Comparison of ENCODE assay signal across 8 cellular contexts in genomic region chr14:73741386-73741875, GRCh38. TPM values are rescaled to one million over a fixed set of nuclear protein-coding genes. Genes with fewer than 3 reads are reported as not detected.
DNase-seq lines count a peak whose midpoint lies in the region; ATAC-seq and TF ChIP-seq lines count a peak whose summit lies in the region.

No MANE protein-coding gene starts in this region.

- peaks cover 37 to 81% (median 78%) of the 10 kb centered on the region in 4 donors for H3K4me1 ChIP-seq in tibial artery

- H3K4me3 Mint-ChIP-seq in activated T-helper 1 cell treated with anti-CD3 and anti-CD28 coated beads, Interleukin-12 subunit alpha, Interleukin-12 subunit beta, Interleukin-2, Interleukin-4 antibody, amounts not matched to agents 30 ng/mL and 10 ng/mL and 1 ng/mL, durations not matched to agents 14 hours and 24 hours and 36 hours, result peak overlapping the region; percentile 83

- peak; percentile 53 for DNase-seq in NOMO-1 treated with dmso at 0.1 percent for 144 hours (lab: John Stamatoyannopoulos, UW; ENCODE audit: unreplicated experiment)
- DNase-seq in activated T-helper 1 cell treated with anti-CD3 and anti-CD28 coated beads, Interleukin-12 subunit alpha, Interleukin-12 subunit beta, Interleukin-2, Interleukin-4 antibody, amounts not matched to agents 30 ng/mL and 10 ng/mL and 1 ng/mL, durations not matched to agents 14 hours and 24 hours and 36 hours (ENCODE audit: low spot score), result peak; percentile 61
- DNase-seq in fibroblast of mammary gland (ENCODE audit: low read depth), result peak; percentile 70
- peak; percentile 74 to 88 for DNase-seq in tibial artery

- H3K4me2 ChIP-seq in neural cell (ENCODE audit: low read length), result no peak overlapping the region

- intact Hi-C loops in activated T-helper 1 cell treated with anti-CD3 and anti-CD28 coated beads, Interleukin-12 subunit alpha, Interleukin-12 subunit beta, Interleukin-2, Interleukin-4 antibody, amounts not matched to agents 30 ng/mL and 10 ng/mL and 1 ng/mL, durations not matched to agents 14 hours and 24 hours and 36 hours (cut with micrococcal nuclease), result loop anchor here (1.0 to 10.0 kb wide), 7 partner anchors 13 to 213 kb away; partner anchors contain the start of genes COQ6, FAM161B and ZNF410
- intact Hi-C loops in tibial artery (cut with DNase I; ENCODE audit: low total_unique reads), result no loop called here

- no peak overlapping the region for H3K4me3 ChIP-seq in fibroblast of mammary gland (ENCODE audit: control insufficient read depth, low read depth, low read length)
- H3K4me3 ChIP-seq in neural cell (ENCODE audit: low read length), result peak overlapping the region; percentile 22
- H3K4me3 ChIP-seq in tibial artery, result peak overlapping the region; percentile 17 to 39

- TF ChIP-seq CTCF in fibroblast of mammary gland (conservative IDR thresholded peaks at IDR 0.05; ENCODE audit: control insufficient read depth, insufficient read depth, low read depth, low read length) (no peak), neural cell (IDR thresholded peaks at IDR 0.05; ENCODE audit: poor library complexity, severe bottlenecking) (no peak), tibial artery (IDR thresholded peaks at IDR 0.05) (no peak)

- peaks cover 7% of the 10 kb centered on the region for H3K36me3 Mint-ChIP-seq in activated T-helper 1 cell treated with anti-CD3 and anti-CD28 coated beads, Interleukin-12 subunit alpha, Interleukin-12 subunit beta, Interleukin-2, Interleukin-4 antibody, amounts not matched to agents 30 ng/mL and 10 ng/mL and 1 ng/mL, durations not matched to agents 14 hours and 24 hours and 36 hours (ENCODE audit: low read depth)

- H3K27me3 Mint-ChIP-seq in activated T-helper 1 cell treated with anti-CD3 and anti-CD28 coated beads, Interleukin-12 subunit alpha, Interleukin-12 subunit beta, Interleukin-2, Interleukin-4 antibody, amounts not matched to agents 30 ng/mL and 10 ng/mL and 1 ng/mL, durations not matched to agents 14 hours and 24 hours and 36 hours (ENCODE audit: insufficient read depth), result no peaks in the 10 kb centered on the region

- H2AFZ ChIP-seq in neural cell (ENCODE audit: low read depth, low read length), result peak overlapping the region; percentile 48

- H3K36me3 ChIP-seq in neural cell (ENCODE audit: insufficient read depth, low read length) (no peaks in the 10 kb centered on the region), tibial artery (peaks cover 20 to 36% (median 28%) of the 10 kb centered on the region in 3 donors)

- peaks cover 62% of the 10 kb centered on the region for H3K4me1 Mint-ChIP-seq in activated T-helper 1 cell treated with anti-CD3 and anti-CD28 coated beads, Interleukin-12 subunit alpha, Interleukin-12 subunit beta, Interleukin-2, Interleukin-4 antibody, amounts not matched to agents 30 ng/mL and 10 ng/mL and 1 ng/mL, durations not matched to agents 14 hours and 24 hours and 36 hours (ENCODE audit: low read depth)

- no peaks in the 10 kb centered on the region for H3F3A ChIP-seq in neural cell (ENCODE audit: insufficient read depth, low read length, poor library complexity, severe bottlenecking)

- H3K27ac ChIP-seq in neural cell (ENCODE audit: low read length), result peak overlapping the region; percentile 49
- H3K27ac ChIP-seq in tibial artery, result peak overlapping the region; percentile 86 to 96

- no peak for TF ChIP-seq EP300 in neural cell (conservative IDR thresholded peaks at IDR 0.05; ENCODE audit: poor library complexity, severe bottlenecking)

- TF ChIP-seq RAD21 in neural cell (conservative IDR thresholded peaks at IDR 0.05), result no peak

- H3K27ac Mint-ChIP-seq in activated T-helper 1 cell treated with anti-CD3 and anti-CD28 coated beads, Interleukin-12 subunit alpha, Interleukin-12 subunit beta, Interleukin-2, Interleukin-4 antibody, amounts not matched to agents 30 ng/mL and 10 ng/mL and 1 ng/mL, durations not matched to agents 14 hours and 24 hours and 36 hours, result peak overlapping the region; percentile 86

- H3K9me2 ChIP-seq in neural cell (ENCODE audit: insufficient read depth, low read length), result no peaks in the 10 kb centered on the region

- no peaks in the 10 kb centered on the region for H4K20me1 ChIP-seq in neural cell (ENCODE audit: insufficient read depth)

- ATAC-seq in GM19395 (IDR thresholded peaks at IDR 0.05; ENCODE audit: unreplicated experiment) (peak; percentile 59), GM18867 (IDR thresholded peaks at IDR 0.05; ENCODE audit: unreplicated experiment) (no peak), GM19328 (IDR thresholded peaks at IDR 0.05; ENCODE audit: unreplicated experiment) (no peak)

- H3K9ac ChIP-seq in neural cell (ENCODE audit: low read length), result peak overlapping the region; percentile 54

- H3K9me3 Mint-ChIP-seq in activated T-helper 1 cell treated with anti-CD3 and anti-CD28 coated beads, Interleukin-12 subunit alpha, Interleukin-12 subunit beta, Interleukin-2, Interleukin-4 antibody, amounts not matched to agents 30 ng/mL and 10 ng/mL and 1 ng/mL, durations not matched to agents 14 hours and 24 hours and 36 hours, result no peaks in the 10 kb centered on the region

- H3K9me3 ChIP-seq in neural cell (ENCODE audit: low read length) (no peaks in the 10 kb centered on the region), tibial artery (no peaks in the 10 kb centered on the region)

- no peaks in the 10 kb centered on the region for H3K79me2 ChIP-seq in neural cell (replicated peaks; ENCODE audit: insufficient read depth, low read length)

- H3K27me3 ChIP-seq in neural cell (ENCODE audit: insufficient read depth, low read depth, low read length) (no peaks in the 10 kb centered on the region), tibial artery (no peaks in the 10 kb centered on the region)

TF ChIP-seq in neural cell, 6 proteins besides CTCF, POLR2A, EP300 and RAD21:
- TF ChIP-seq TAF1 (IDR thresholded peaks at IDR 0.05; ENCODE audit: low read depth) (no peak), POLR2AphosphoS5 (IDR thresholded peaks at IDR 0.05) (no peak), SMC3 (conservative IDR thresholded peaks at IDR 0.05; ENCODE audit: poor library complexity) (no peak), EZH2 (IDR thresholded peaks at IDR 0.05; ENCODE audit: borderline replicate concordance, insufficient read depth, low read length, poor library complexity, severe bottlenecking) (no peak), REST (IDR thresholded peaks at IDR 0.05; ENCODE audit: borderline replicate concordance) (no peak), MXI1 (conservative IDR thresholded peaks at IDR 0.05; ENCODE audit: poor library complexity, severe bottlenecking) (no peak)

RNA-seq across cellular contexts. Expression of gene PNMA1, which starts 27.2 kb away (rescaled TPM):
- total RNA-seq in activated T-helper 1 cell treated with anti-CD3 and anti-CD28 coated beads, Interleukin-12 subunit alpha, Interleukin-12 subunit beta, Interleukin-2, Interleukin-4 antibody, amounts not matched to agents 30 ng/mL and 10 ng/mL and 1 ng/mL, durations not matched to agents 14 hours and 24 hours and 36 hours, result 29.7 and 30.6 TPM in 2 replicates
- 191 and 205 TPM in 2 replicates for polyA plus RNA-seq in neural cell
- polyA minus RNA-seq in neural cell, result 189 and 190 TPM in 2 replicates
